Comparison of ENCODE assay signal across 8 cellular contexts in genomic region chr12:104478396-104479140, GRCh38. TPM values are rescaled to one million over a fixed set of nuclear protein-coding genes. Genes with fewer than 3 reads are reported as not detected.
DNase-seq lines count a peak whose midpoint lies in the region; ATAC-seq, FAIRE-seq and TF ChIP-seq lines count a peak whose summit lies in the region.

No MANE protein-coding gene starts in this region.

- H3K4me3 Mint-ChIP-seq in activated naive CD8-positive, alpha-beta T cell treated with anti-CD3 and anti-CD28 coated beads, Interleukin-2, amount 10 ng/mL, durations not matched to agents 7 days and 5 days: peak overlapping the region; percentile 94

- H3K27me3 Mint-ChIP-seq in activated naive CD8-positive, alpha-beta T cell treated with anti-CD3 and anti-CD28 coated beads, Interleukin-2, amount 10 ng/mL, durations not matched to agents 7 days and 5 days: no peaks in the 10 kb centered on the region

- peak; percentile 45 for TF ChIP-seq POLR2A in GM18505 (IDR thresholded peaks at IDR 0.05; ENCODE audit: borderline replicate concordance, extremely low read depth, insufficient read depth, insufficient read length)

- peaks cover 2 to 24% of the 10 kb centered on the region in 2 donors for H3K4me1 ChIP-seq in small intestine (ENCODE audit: control insufficient read depth in 2 of 2, insufficient read depth in 1 of 2, low read depth in 1 of 2, low read length in 1 of 2)

- no peaks in the 10 kb centered on the region for H3K9me3 Mint-ChIP-seq in activated naive CD8-positive, alpha-beta T cell treated with anti-CD3 and anti-CD28 coated beads, Interleukin-2, amount 10 ng/mL, durations not matched to agents 7 days and 5 days

- no peaks in the 10 kb centered on the region for H3K27me3 ChIP-seq in small intestine (ENCODE audit: control insufficient read depth in 2 of 2, insufficient read depth in 2 of 2, low read length in 2 of 2)

- intact Hi-C loops in posterior vena cava (cut with DNase I): no loop called here

- H3K9me3 ChIP-seq in small intestine (ENCODE audit: control insufficient read depth, low read depth): no peaks in the 10 kb centered on the region

- peak overlapping the region; percentile 22 to 80 for H3K27ac ChIP-seq in small intestine (ENCODE audit: low read depth in 1 of 2, low read length in 1 of 2)

- WGBS in small intestine, 3 donors: 58 to 72% (median 58%) methylated on average over 8 of the region's 8 CpGs

- H3K36me3 Mint-ChIP-seq in activated naive CD8-positive, alpha-beta T cell treated with anti-CD3 and anti-CD28 coated beads, Interleukin-2, amount 10 ng/mL, durations not matched to agents 7 days and 5 days: peaks cover 38% of the 10 kb centered on the region

- peak overlapping the region; percentile 96 for H3K27ac Mint-ChIP-seq in activated naive CD8-positive, alpha-beta T cell treated with anti-CD3 and anti-CD28 coated beads, Interleukin-2, amount 10 ng/mL, durations not matched to agents 7 days and 5 days

- peaks cover 73% of the 10 kb centered on the region for H3K4me1 Mint-ChIP-seq in activated naive CD8-positive, alpha-beta T cell treated with anti-CD3 and anti-CD28 coated beads, Interleukin-2, amount 10 ng/mL, durations not matched to agents 7 days and 5 days

- no peak for FAIRE-seq in small intestine (lab: Jason Lieb, UNC)

- ATAC-seq in GM18505 (IDR thresholded peaks at IDR 0.05; ENCODE audit: unreplicated experiment) (peak; percentile 83), GM21723 (IDR thresholded peaks at IDR 0.05; ENCODE audit: unreplicated experiment) (peak; percentile 81)
- peak; percentile 78 for ATAC-seq in activated naive CD8-positive, alpha-beta T cell treated with anti-CD3 and anti-CD28 coated beads, Interleukin-2, amount 10 ng/mL, durations not matched to agents 7 days and 5 days (ENCODE audit: low read depth)

- H3K4me3 ChIP-seq in small intestine (ENCODE audit: low read depth in 1 of 2, low read length in 2 of 2): no peak overlapping the region

- POLR2A ChIA-PET in activated naive CD8-positive, alpha-beta T cell treated with anti-CD3 and anti-CD28 coated beads, Interleukin-2, amount 10 ng/mL, durations not matched to agents 7 days and 5 days (lab: Charles Lee): interaction anchor here (0.6 to 3.2 kb wide), 13 partner anchors 9 to 92 kb away, joined by 3 to 63 read pairs (median 5); partner anchors contain the start of gene CHST11

- no peaks in the 10 kb centered on the region for H3K36me3 ChIP-seq in small intestine (ENCODE audit: control insufficient read depth in 2 of 2, insufficient read depth in 2 of 2, low read length in 2 of 2)

- DNase-seq in Kasumi-1 (lab: John Stamatoyannopoulos, UW) (peak; percentile 96 to 98), small intestine (peak; percentile 63), posterior vena cava (ENCODE audit: low spot score) (no peak), NCI-H446 (lab: John Stamatoyannopoulos, UW) (no peak), NCI-H1417 treated with DMSO at 0.1 percent for 48 hours (lab: John Stamatoyannopoulos, UW) (no peak)
- DNase-seq in activated naive CD8-positive, alpha-beta T cell treated with anti-CD3 and anti-CD28 coated beads, Interleukin-2, amount 10 ng/mL, durations not matched to agents 7 days and 5 days: peak; percentile 43

RNA-seq across cellular contexts. Expression of gene CHST11, which starts 21.8 kb away (rescaled TPM):
- 10 to 100 TPM; 64.9 to 72.9 TPM for total RNA-seq in activated naive CD8-positive, alpha-beta T cell treated with anti-CD3 and anti-CD28 coated beads, Interleukin-2, amount 10 ng/mL, durations not matched to agents 7 days and 5 days
- 1 to 10 TPM in 2 of 3 donors, under 1 TPM in 1; 0.89 to 2.9 (median 1.1) TPM for polyA plus RNA-seq in small intestine
- 10 to 100 TPM; 17.1 to 17.4 TPM for total RNA-seq in posterior vena cava

Comparison
In these comparisons a context has a peak if more than half of its experiments do, and no peak if none do; other contexts are left out.
1. DNase-seq: peak in Kasumi-1 (2 of 2), activated naive CD8-positive, alpha-beta T cell treated with anti-CD3 and anti-CD28 coated beads, Interleukin-2, amount 10 ng/mL, durations not matched to agents 7 days and 5 days (single experiment) and small intestine (single experiment); none in posterior vena cava (single experiment), NCI-H446 (0 of 2) and NCI-H1417 treated with DMSO at 0.1 percent for 48 hours (single experiment).
2. Peak in every context shown above with its lines, with median percentiles within 50 percentile points of each other: ATAC-seq.